Comparison of ENCODE assay signal across 8 cellular contexts in the genomic region with DNA sequence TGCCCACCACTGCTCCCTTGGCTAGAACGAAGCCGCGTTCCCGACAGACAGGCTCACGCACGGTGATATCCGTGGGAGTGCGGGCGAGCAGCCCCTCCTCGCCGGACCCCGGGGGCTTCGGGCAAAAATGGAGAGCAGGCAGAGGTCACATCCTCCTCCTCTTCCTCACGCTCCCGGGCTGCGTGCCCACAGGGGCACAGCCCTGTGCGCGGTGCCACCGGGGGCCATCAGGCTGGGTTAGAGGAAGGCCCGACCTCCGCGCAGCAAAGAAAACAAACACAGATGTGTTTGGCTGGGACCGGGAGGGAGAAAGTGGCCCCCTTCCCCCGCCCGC. TPM values are rescaled to one million over a fixed set of nuclear protein-coding genes. Genes with fewer than 3 reads are reported as not detected.
DNase-seq lines count a peak whose midpoint lies in the region.

No MANE protein-coding gene starts in this region.

- WGBS in HUES64: 3% methylated on average over 25 of the region's 25 CpGs
- WGBS in neuronal stem cell (ENCODE audit: extremely low coverage in 2 of 2, insufficient read length in 2 of 2, insufficient replicate concordance in 1 of 2), 2 donors: no CpG with 5 or more reads among the region's 25 CpGs

- DNase-seq in CD4-positive, alpha-beta memory T cell: no peak
- DNase-seq in neuronal stem cell (ENCODE audit: low spot score) (no peak), NCI-H1417 treated with DMSO at 0.1 percent for 48 hours (lab: John Stamatoyannopoulos, UW) (no peak), NCI-H2081 treated with DMSO at 0.1 percent for 48 hours (lab: John Stamatoyannopoulos, UW) (no peak), islet precursor cell (no peak), SKM-1 treated with dmso at 0.1 percent for 144 hours (lab: John Stamatoyannopoulos, UW; ENCODE audit: unreplicated experiment) (no peak)

- peaks cover 3 to 5% of the 10 kb centered on the region in 2 donors for H3K36me3 Mint-ChIP-seq in CD4-positive, alpha-beta memory T cell

- peak overlapping the region; percentile 63 for H2BK12ac ChIP-seq in neuronal stem cell (ENCODE audit: low read length)

- H3K9ac ChIP-seq in HUES64 (ENCODE audit: low read depth, low read length) (no peak overlapping the region), duodenal mucosa (ENCODE audit: low read depth in 1 of 2, low read length in 2 of 2) (peak overlapping the region; percentile 39 to 47), neuronal stem cell (ENCODE audit: low read depth, low read length, poor library complexity) (peak overlapping the region; percentile 82)

- POLR2A ChIA-PET in CD4-positive, alpha-beta memory T cell (lab: Charles Lee; ENCODE audit: partially characterized antibody): no interaction called here

- no peak overlapping the region for H4K8ac ChIP-seq in neuronal stem cell (ENCODE audit: low read depth, low read length)

- H2BK5ac ChIP-seq in neuronal stem cell (ENCODE audit: low read length): no peak overlapping the region

- H3K23ac ChIP-seq in neuronal stem cell (ENCODE audit: low read depth, low read length, poor library complexity): peak overlapping the region; percentile 77

- peaks cover 22% of the 10 kb centered on the region for H3K4me1 ChIP-seq in CD4-positive, alpha-beta memory T cell (ENCODE audit: insufficient read depth, low read length)
- peaks cover 30% of the 10 kb centered on the region for H3K4me1 ChIP-seq in HUES64 (ENCODE audit: insufficient read depth, low read length)
- H3K4me1 ChIP-seq in duodenal mucosa (ENCODE audit: control insufficient read depth in 1 of 2, insufficient read depth in 2 of 2, low read length in 2 of 2): peaks cover 30% of the 10 kb centered on the region in 2 donors
- peaks cover 7 to 24% of the 10 kb centered on the region in 2 donors for H3K4me1 ChIP-seq in neuronal stem cell (ENCODE audit: control insufficient read depth in 2 of 2, insufficient read depth in 1 of 2, low read depth in 1 of 2, low read length in 2 of 2)

- peaks cover 6% of the 10 kb centered on the region for H3K79me1 ChIP-seq in neuronal stem cell (ENCODE audit: low read depth, low read length)

- peaks cover 31 to 41% of the 10 kb centered on the region in 2 donors for H3K27me3 Mint-ChIP-seq in CD4-positive, alpha-beta memory T cell

- H3K4me2 ChIP-seq in neuronal stem cell (ENCODE audit: insufficient read depth, low read length, poor library complexity, severe bottlenecking): peak overlapping the region; percentile 79

- peak overlapping the region in 1 of 7 donors; percentile 29 for H3K27ac Mint-ChIP-seq in CD4-positive, alpha-beta memory T cell

- H2BK15ac ChIP-seq in neuronal stem cell (ENCODE audit: low read length): peak overlapping the region; percentile 59

- peaks cover 4 to 35% (median 16%) of the 10 kb centered on the region in 4 donors for H3K4me1 Mint-ChIP-seq in CD4-positive, alpha-beta memory T cell

- intact Hi-C loops in CD4-positive, alpha-beta memory T cell (cut with micrococcal nuclease): no loop called here

- no peak overlapping the region for H4K91ac ChIP-seq in neuronal stem cell (ENCODE audit: low read depth, low read length, poor library complexity)

- peak overlapping the region; percentile 90 for H3K18ac ChIP-seq in neuronal stem cell (ENCODE audit: low read length)

- CTCF ChIA-PET in CD4-positive, alpha-beta memory T cell (lab: Charles Lee; ENCODE audit: partially characterized antibody): no interaction called here

- no peaks in the 10 kb centered on the region for H3K36me3 ChIP-seq in CD4-positive, alpha-beta memory T cell (ENCODE audit: insufficient read depth, low read length)
- H3K36me3 ChIP-seq in HUES64 (ENCODE audit: insufficient read depth, low read length) (no peaks in the 10 kb centered on the region), duodenal mucosa (ENCODE audit: control insufficient read depth in 1 of 2, insufficient read depth in 2 of 2, low read length in 2 of 2) (no peaks in the 10 kb centered on the region), neuronal stem cell (replicated peaks in 1 of 2; ENCODE audit: control insufficient read depth in 2 of 2, insufficient read depth in 2 of 2, low read length in 2 of 2) (no peaks in the 10 kb centered on the region)

- H3K27me3 ChIP-seq in CD4-positive, alpha-beta memory T cell (ENCODE audit: insufficient read depth, low read length): peaks cover 39% of the 10 kb centered on the region
- H3K27me3 ChIP-seq in HUES64 (ENCODE audit: insufficient read depth, low read length): peaks cover 95% of the 10 kb centered on the region
- peaks cover 21 to 24% of the 10 kb centered on the region in 2 donors for H3K27me3 ChIP-seq in duodenal mucosa (ENCODE audit: control insufficient read depth in 1 of 2, insufficient read depth in 2 of 2, low read length in 2 of 2)
- peaks cover 26 to 91% (median 50%) of the 10 kb centered on the region in 3 experiments for H3K27me3 ChIP-seq in neuronal stem cell (ENCODE audit: control insufficient read depth in 3 of 3, insufficient read depth in 3 of 3, low read depth in 1 of 3, low read length in 3 of 3)

- no peak overlapping the region for H3K4ac ChIP-seq in neuronal stem cell (ENCODE audit: low read length)

- H3K14ac ChIP-seq in neuronal stem cell (ENCODE audit: low read length): no peak overlapping the region

- H2BK120ac ChIP-seq in neuronal stem cell (ENCODE audit: low read depth, low read length): no peak overlapping the region

- no peaks in the 10 kb centered on the region for H3K9me3 ChIP-seq in CD4-positive, alpha-beta memory T cell (ENCODE audit: control insufficient read depth in 1 of 2, low read length in 2 of 2)
- H3K9me3 ChIP-seq in HUES64 (ENCODE audit: insufficient read depth, low read depth, low read length) (no peaks in the 10 kb centered on the region), duodenal mucosa (ENCODE audit: control insufficient read depth in 1 of 2, low read length in 2 of 2) (no peaks in the 10 kb centered on the region), neuronal stem cell (replicated peaks in 1 of 2; ENCODE audit: control insufficient read depth in 2 of 2, insufficient read depth in 1 of 2, low read depth in 1 of 2, low read length in 2 of 2) (peaks cover 1 to 7% of the 10 kb centered on the region in 2 donors)

- H3K4me3 ChIP-seq in CD4-positive, alpha-beta memory T cell (ENCODE audit: low read length in 2 of 2): peak overlapping the region in 1 of 2 donors; percentile 47
- H3K4me3 ChIP-seq in HUES64 (ENCODE audit: low read length) (peak overlapping the region; percentile 60), duodenal mucosa (ENCODE audit: low read depth in 1 of 2, low read length in 2 of 2) (peak overlapping the region; percentile 63 to 67), neuronal stem cell (ENCODE audit: low read length in 2 of 2) (peak overlapping the region; percentile 54 to 77)

- H3K27ac ChIP-seq in CD4-positive, alpha-beta memory T cell (ENCODE audit: low read depth, low read length): no peak overlapping the region
- H3K27ac ChIP-seq in HUES64 (ENCODE audit: low read depth, low read length) (no peak overlapping the region), duodenal mucosa (ENCODE audit: low read depth, low read length) (no peak overlapping the region), neuronal stem cell (replicated peaks; ENCODE audit: low read length) (no peak overlapping the region)

- peak overlapping the region; percentile 97 for H2AFZ ChIP-seq in neuronal stem cell (ENCODE audit: low read length)

- H3K4me3 Mint-ChIP-seq in CD4-positive, alpha-beta memory T cell: peak overlapping the region; percentile 29 to 74 (median 66)

- H2AK5ac ChIP-seq in neuronal stem cell (ENCODE audit: low read depth, low read length): peak overlapping the region; percentile 47

- H3K9me3 Mint-ChIP-seq in CD4-positive, alpha-beta memory T cell: no peaks in the 10 kb centered on the region

RNA-seq across cellular contexts. Expression of gene NTN1, which starts 0.5 kb away (rescaled TPM):
- not detected for total RNA-seq in CD4-positive, alpha-beta memory T cell
- polyA plus RNA-seq in CD4-positive, alpha-beta memory T cell: under 1 TPM in 1 of 2 donors, not detected in 1; 0.02 TPM
- polyA plus RNA-seq in HUES64 (2013, experiment 1 of 2): 2.7 TPM
- polyA plus RNA-seq in HUES64 (2013, experiment 2 of 2): 3.2 TPM
- polyA plus RNA-seq in neuronal stem cell (2013, experiment 1 of 2): 2.0 TPM
- 2.0 TPM for polyA plus RNA-seq in neuronal stem cell (2013, experiment 2 of 2)

RNA-seq across cellular contexts. Expression of gene PIK3R5, which starts 55.3 kb away (rescaled TPM):
- 10 to 100 TPM; 85.1 to 89.4 TPM for total RNA-seq in CD4-positive, alpha-beta memory T cell
- polyA plus RNA-seq in CD4-positive, alpha-beta memory T cell: 10 to 100 TPM; 18.5 to 62.0 TPM
- polyA plus RNA-seq in HUES64 (2013, experiment 1 of 2): 1.6 TPM
- 3.4 TPM for polyA plus RNA-seq in HUES64 (2013, experiment 2 of 2)
- polyA plus RNA-seq in neuronal stem cell (2013, experiment 1 of 2): 1.1 TPM
- 0.89 TPM for polyA plus RNA-seq in neuronal stem cell (2013, experiment 2 of 2)
